ENCODE assay signal across 24 cellular contexts in the genomic region with DNA sequence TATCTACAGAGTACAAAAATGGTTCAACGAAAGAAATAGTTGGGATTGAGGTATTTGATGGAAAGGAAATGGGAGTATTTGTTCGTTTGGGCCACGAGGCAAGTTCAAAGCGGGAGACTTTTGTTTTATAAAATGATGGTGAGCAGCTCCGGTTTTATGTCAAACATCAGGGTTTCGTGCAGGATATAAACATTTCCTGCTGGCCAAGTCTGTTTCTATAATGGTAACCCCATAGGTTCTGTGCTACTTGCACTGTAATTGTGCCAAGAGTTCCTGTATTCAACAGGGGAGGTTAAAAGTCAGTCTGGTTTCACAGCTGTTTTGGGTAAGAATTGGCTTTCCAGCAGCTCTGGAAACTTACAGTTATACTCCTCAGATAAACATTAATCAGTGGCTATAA.
A peak's percentile ranks its signal among the peaks of the same experiment; 100 is the strongest.
DNase-seq lines count a peak whose midpoint lies in the region; ATAC-seq, FAIRE-seq and TF ChIP-seq lines count a peak whose summit lies in the region.
"Had no signal": no experiment of that assay in that cellular context is flagged by ENCODE, and none has a peak within 500 bp of the region (broad histone marks: within the 10 kb centered on the region; RNA-seq: fewer than 3 reads in every experiment).

No MANE protein-coding gene starts in this region.

- no peaks in the 10 kb centered on the region for H3K9me3 ChIP-seq in Loucy (ENCODE audit: insufficient read depth, low read depth, low read length)
- no peaks in the 10 kb centered on the region for H3K9me3 ChIP-seq in endothelial cell of umbilical vein (replicated peaks; ENCODE audit: control insufficient read depth, insufficient read depth, low read length)
- H3K9me3 ChIP-seq: A549, Caco-2, Peyer's patch had no signal

- H3K4me1 Mint-ChIP-seq in progenitor cell of endocrine pancreas (ENCODE audit: low read depth): peaks cover 14% of the 10 kb centered on the region

- no TSS peak for BruUV-seq in endothelial cell of umbilical vein (replicated peaks; lab: Mats Ljungman, UMichigan)

- peak; percentile 77 for FAIRE-seq in endothelial cell of umbilical vein (lab: Jason Lieb, UNC)
- FAIRE-seq: A549, GM12891, GM18507 had no signal

- H3K27ac ChIP-seq in endothelial cell of umbilical vein (ENCODE audit: insufficient read depth, low read depth, low read length): peak overlapping the region; percentile 17
- H3K27ac ChIP-seq: A549, Peyer's patch, SJCRH30 had no signal

- dilution Hi-C loops in endothelial cell of umbilical vein (cut with MboI; ENCODE audit: extremely low pct_ligation_motif_present, low sequenced_read_pairs): no loop called here

- H3K9ac ChIP-seq in Loucy (ENCODE audit: low read depth, low read length, poor library complexity, severe bottlenecking) (peak overlapping the region; percentile 68), endothelial cell of umbilical vein (replicated peaks; ENCODE audit: extremely low read depth, insufficient read depth, low read length) (no peak overlapping the region)

- TF ChIP-seq CTCF in Loucy (conservative IDR thresholded peaks at IDR 0.05; ENCODE audit: low read length): no peak
- TF ChIP-seq CTCF in endothelial cell of umbilical vein (IDR thresholded peaks at IDR 0.05; ENCODE audit: extremely low read depth in 1 of 2, insufficient read depth in 1 of 2, low read depth in 1 of 2, low read length in 2 of 2): no peak
- TF ChIP-seq CTCF in progenitor cell of endocrine pancreas (IDR thresholded peaks at IDR 0.05; ENCODE audit: unreplicated experiment): no peak

- H3K9me2 ChIP-seq in Loucy (replicated peaks; ENCODE audit: low read depth, low read length): no peaks in the 10 kb centered on the region

- H3K27me3 ChIP-seq in Loucy (ENCODE audit: insufficient read depth, low read length, poor library complexity, severe bottlenecking) (no peaks in the 10 kb centered on the region), endothelial cell of umbilical vein (ENCODE audit: control insufficient read depth in 2 of 2, insufficient read depth in 2 of 2, low read length in 2 of 2) (no peaks in the 10 kb centered on the region)
- H3K27me3 ChIP-seq: Peyer's patch, SJCRH30 had no signal

- peak overlapping the region; percentile 58 for H2AFZ ChIP-seq in Loucy (ENCODE audit: low read length)
- peak overlapping the region; percentile 28 for H2AFZ ChIP-seq in endothelial cell of umbilical vein (ENCODE audit: low read depth, low read length)

- CTCF ChIA-PET in endothelial cell of umbilical vein (lab: Charles Lee): no interaction called here

- H3K9me1 ChIP-seq in endothelial cell of umbilical vein (replicated peaks; ENCODE audit: control insufficient read depth, extremely low read depth, insufficient read depth, low read length): no peaks in the 10 kb centered on the region

- peak overlapping the region; percentile 61 for H3K4me3 ChIP-seq in Loucy (ENCODE audit: low read length, poor library complexity, severe bottlenecking)
- no peak overlapping the region for H3K4me3 ChIP-seq in endothelial cell of umbilical vein (replicated peaks in 1 of 3; ENCODE audit: insufficient read depth in 1 of 3, low read depth in 1 of 3, low read length in 3 of 3)
- H3K4me3 ChIP-seq: A549, Peyer's patch, SJCRH30 had no signal

- no peaks in the 10 kb centered on the region for H3K36me3 Mint-ChIP-seq in progenitor cell of endocrine pancreas (ENCODE audit: insufficient read depth)
- H3K36me3 Mint-ChIP-seq: CD4-positive, alpha-beta memory T cell; T-cell had no signal

- peaks cover 67% of the 10 kb centered on the region for H3K4me1 ChIP-seq in Loucy (ENCODE audit: insufficient read depth, low read length, poor library complexity, severe bottlenecking)
- H3K4me1 ChIP-seq in endothelial cell of umbilical vein (ENCODE audit: control insufficient read depth, extremely low read depth, insufficient read depth, low read length): peaks cover 32% of the 10 kb centered on the region
- H3K4me1 ChIP-seq: A549, Caco-2, Peyer's patch had no signal

- H3F3A ChIP-seq in Loucy (ENCODE audit: low read depth): 0 out of 2 replicates have a peak, but pooled peaks cover 3% of the 10 kb centered on the region

- no peak overlapping the region for H3K27ac Mint-ChIP-seq in progenitor cell of endocrine pancreas
- H3K27ac Mint-ChIP-seq: CD4-positive, alpha-beta memory T cell; HFFc6; T-cell had no signal

- no peaks in the 10 kb centered on the region for H4K20me1 ChIP-seq in Loucy (ENCODE audit: insufficient read depth, low read length, poor library complexity, severe bottlenecking)
- no peaks in the 10 kb centered on the region for H4K20me1 ChIP-seq in endothelial cell of umbilical vein (replicated peaks; ENCODE audit: control insufficient read depth, extremely low read depth, insufficient read depth, low read length)

- peaks cover 2% of the 10 kb centered on the region for H3K9me3 Mint-ChIP-seq in progenitor cell of endocrine pancreas (ENCODE audit: low read depth)
- H3K9me3 Mint-ChIP-seq: CD4-positive, alpha-beta memory T cell; HFFc6; T-cell had no signal

- DNase-seq in GDM1 (lab: John Stamatoyannopoulos, UW): peak; percentile 79
- DNase-seq in endothelial cell of umbilical vein (ENCODE audit: low read depth, low spot score): peak; percentile 93
- peak; percentile 7 for DNase-seq in smooth muscle cell of the brain vasculature (ENCODE audit: low read depth, low spot score)
- DNase-seq in hippocampal formation (lab: John Stamatoyannopoulos, UW): no peak
- DNase-seq in progenitor cell of endocrine pancreas (ENCODE audit: low spot score, unreplicated experiment): no peak
- DNase-seq: Caco-2; CD4-positive, alpha-beta memory T cell; DMS 273 treated with DMSO at 0.1 percent for 48 hours; DMS79 treated with DMSO at 0.1 percent for 48 hours; H7; HFFc6; NCI-H1694; NCI-H2081; NCI-H2171; NCI-H524 treated with DMSO at 0.1 percent for 48 hours; NCI-H82; Peyer's patch; SJCRH30; T-cell had no signal

- H3K4me2 ChIP-seq in Loucy (ENCODE audit: low read depth, low read length, poor library complexity, severe bottlenecking): peak overlapping the region; percentile 70
- peak overlapping the region; percentile 63 for H3K4me2 ChIP-seq in endothelial cell of umbilical vein (ENCODE audit: insufficient read depth, low read length)
- H3K4me2 ChIP-seq: A549 had no signal

- intact Hi-C loops in endothelial cell of umbilical vein (cut with micrococcal nuclease): loop anchor here (5.0 kb wide), 2 partner anchors 58 to 473 kb away; no protein-coding TSS in a partner anchor

- no peak for ATAC-seq in HG03280 (IDR thresholded peaks at IDR 0.05; ENCODE audit: unreplicated experiment)
- ATAC-seq: A549 had no signal

- H3K36me3 ChIP-seq in Loucy (ENCODE audit: insufficient read depth, low read length): no peaks in the 10 kb centered on the region
- H3K36me3 ChIP-seq in endothelial cell of umbilical vein (ENCODE audit: control insufficient read depth in 2 of 2, extremely low read depth in 1 of 2, insufficient read depth in 2 of 2, low read length in 2 of 2): no peaks in the 10 kb centered on the region
- H3K36me3 ChIP-seq: Peyer's patch, SJCRH30 had no signal

- no peak overlapping the region for H3K4me3 Mint-ChIP-seq in progenitor cell of endocrine pancreas (ENCODE audit: low read depth)
- H3K4me3 Mint-ChIP-seq: HFFc6, T-cell had no signal

- POLR2A ChIA-PET in endothelial cell of umbilical vein (lab: Charles Lee): no interaction called here

- no peaks in the 10 kb centered on the region for H3K27me3 Mint-ChIP-seq in progenitor cell of endocrine pancreas
- H3K27me3 Mint-ChIP-seq: CD4-positive, alpha-beta memory T cell; T-cell had no signal

- H3K79me2 ChIP-seq in Loucy (ENCODE audit: insufficient read depth, low read length) (no peaks in the 10 kb centered on the region), endothelial cell of umbilical vein (ENCODE audit: control insufficient read depth, insufficient read depth, low read length) (no peaks in the 10 kb centered on the region)

- no peak for TF ChIP-seq POLR2A in endothelial cell of umbilical vein (IDR thresholded peaks at IDR 0.05; ENCODE audit: low read depth, low read length)

TF ChIP-seq in endothelial cell of umbilical vein, 7 proteins besides CTCF, POLR2A, EP300 and RAD21:
- TF ChIP-seq GATA2 (IDR thresholded peaks at IDR 0.05; ENCODE audit: insufficient read depth, insufficient read length, low read depth, low read length): no peak
- TF ChIP-seq EZH2 (IDR thresholded peaks at IDR 0.05; ENCODE audit: borderline replicate concordance, low read depth, low read length, severe bottlenecking): no peak
- TF ChIP-seq FOS (IDR thresholded peaks at IDR 0.05; ENCODE audit: borderline replicate concordance, insufficient read depth, low read length): no peak
- no peak for TF ChIP-seq MYC (IDR thresholded peaks at IDR 0.05; ENCODE audit: low read depth, low read length)
- TF ChIP-seq JUN (IDR thresholded peaks at IDR 0.05; ENCODE audit: borderline replicate concordance, insufficient read depth, insufficient read length, low read depth): no peak
- no peak for TF ChIP-seq POLR2AphosphoS5 (IDR thresholded peaks at IDR 0.05; ENCODE audit: insufficient read depth, low read depth, low read length)
- no peak for TF ChIP-seq MAX (IDR thresholded peaks at IDR 0.05; ENCODE audit: insufficient read depth, insufficient read length)
TF ChIP-seq in endothelial cell of umbilical vein: peak in this region for 0.

Comparison
In these comparisons a context has a peak if more than half of its experiments do, and no peak if none do; other contexts are left out.
1. DNase-seq: peak in GDM1 (single experiment), endothelial cell of umbilical vein (single experiment) and smooth muscle cell of the brain vasculature (single experiment); none in hippocampal formation (0 of 2) and progenitor cell of endocrine pancreas (single experiment).